ENCODE assay signal across 9 cellular contexts in the genomic region with DNA sequence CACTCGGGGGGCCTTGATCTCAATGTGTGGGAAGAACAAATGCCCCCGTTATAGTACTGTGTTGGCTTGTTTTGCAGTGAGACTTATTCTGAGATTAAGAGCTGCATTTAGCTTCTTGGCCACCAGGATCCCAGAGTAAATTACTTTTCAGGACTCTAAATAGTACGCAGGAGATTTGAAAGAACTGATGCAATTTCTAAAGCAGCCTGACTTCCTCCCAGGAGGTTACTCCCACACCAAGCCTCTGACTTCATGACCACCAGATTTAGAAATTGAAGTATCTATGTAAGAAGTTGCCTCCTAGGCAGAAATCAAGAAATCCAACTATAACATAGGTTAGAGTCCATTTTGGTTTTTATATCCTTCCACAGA.
A peak's percentile ranks its signal among the peaks of the same experiment; 100 is the strongest.
DNase-seq lines count a peak whose midpoint lies in the region; ATAC-seq and TF ChIP-seq lines count a peak whose summit lies in the region.
"Had no signal": no experiment of that assay in that cellular context is flagged by ENCODE, and none has a peak within 500 bp of the region (broad histone marks: within the 10 kb centered on the region; RNA-seq: fewer than 3 reads in every experiment).

No MANE protein-coding gene starts in this region.

- intact Hi-C loops in activated CD8-positive, alpha-beta T cell treated with anti-CD3 and anti-CD28 coated beads for 36 hours (cut with micrococcal nuclease) = no loop called here

- CTCF ChIA-PET in T-cell (lab: Charles Lee) = no interaction called here
- CTCF ChIA-PET in activated CD8-positive, alpha-beta T cell treated with anti-CD3 and anti-CD28 coated beads for 36 hours (lab: Charles Lee) = no interaction called here

- peaks cover 13% of the 10 kb centered on the region for H3K4me1 Mint-ChIP-seq in neural progenitor cell
- H3K4me1 Mint-ChIP-seq in T-cell = peaks cover 0 to 6% (median 0%) of the 10 kb centered on the region in 3 donors
- H3K4me1 Mint-ChIP-seq in activated CD8-positive, alpha-beta T cell treated with anti-CD3 and anti-CD28 coated beads for 36 hours (ENCODE audit: low read depth) = no peaks in the 10 kb centered on the region

- H3K27me3 ChIP-seq in neural progenitor cell = no peaks in the 10 kb centered on the region

- no peaks in the 10 kb centered on the region for H3K9me3 Mint-ChIP-seq in neural progenitor cell
- peaks cover 0 to 5% (median 0%) of the 10 kb centered on the region in 3 donors for H3K9me3 Mint-ChIP-seq in T-cell
- H3K9me3 Mint-ChIP-seq in activated CD8-positive, alpha-beta T cell treated with anti-CD3 and anti-CD28 coated beads for 36 hours = no peaks in the 10 kb centered on the region

- no peak overlapping the region for H3K4me2 ChIP-seq in neural progenitor cell

- H3K27ac Mint-ChIP-seq in neural progenitor cell (no peak overlapping the region), T-cell (no peak overlapping the region)
- H3K27ac Mint-ChIP-seq in activated CD8-positive, alpha-beta T cell treated with anti-CD3 and anti-CD28 coated beads for 36 hours = no peak overlapping the region

- POLR2A ChIA-PET in T-cell (lab: Charles Lee) = no interaction called here
- POLR2A ChIA-PET in activated CD8-positive, alpha-beta T cell treated with anti-CD3 and anti-CD28 coated beads for 36 hours (lab: Charles Lee) = no interaction called here

- H3K4me3 ChIP-seq in cardiac fibroblast (replicated peaks in 1 of 2; ENCODE audit: low read depth in 2 of 2, low read length in 2 of 2) = no peak overlapping the region
- H3K4me3 ChIP-seq in neural progenitor cell = no peak overlapping the region

- no peaks in the 10 kb centered on the region for H3K36me3 ChIP-seq in neural progenitor cell

- DNase-seq in GF-D8 (lab: John Stamatoyannopoulos, UW) (peak; percentile 81), KG1 (lab: John Stamatoyannopoulos, UW) (peak; percentile 34), cardiac fibroblast (ENCODE audit: low read depth in 2 of 2) (peak; percentile 93 to 94), neural progenitor cell (ENCODE audit: low spot score) (no peak), T-cell (no peak), HT-29 (ENCODE audit: low spot score) (no peak)
- no peak for DNase-seq in activated effector memory CD4-positive, alpha-beta T cell treated with anti-CD3 and anti-CD28 coated beads, Interleukin-2, amount 50 U/mL, for 16 hours
- DNase-seq in activated CD8-positive, alpha-beta T cell treated with anti-CD3 and anti-CD28 coated beads for 36 hours = no peak
- DNase-seq: NCI-H510A treated with DMSO at 0.1 percent for 48 hours had no signal

- no peaks in the 10 kb centered on the region for H3K27me3 Mint-ChIP-seq in neural progenitor cell (ENCODE audit: insufficient read depth, low read depth)
- no peaks in the 10 kb centered on the region for H3K27me3 Mint-ChIP-seq in T-cell
- no peaks in the 10 kb centered on the region for H3K27me3 Mint-ChIP-seq in activated CD8-positive, alpha-beta T cell treated with anti-CD3 and anti-CD28 coated beads for 36 hours

- H2AFZ ChIP-seq in neural progenitor cell (replicated peaks) = no peak overlapping the region

- H3F3A ChIP-seq in neural progenitor cell (ENCODE audit: low read depth) = no peaks in the 10 kb centered on the region

- H3K4me1 ChIP-seq in neural progenitor cell = peaks cover 18% of the 10 kb centered on the region

- H3K27ac ChIP-seq in neural progenitor cell = no peak overlapping the region

- peaks cover 15% of the 10 kb centered on the region for H3K36me3 Mint-ChIP-seq in neural progenitor cell
- peaks cover 29% of the 10 kb centered on the region for H3K36me3 Mint-ChIP-seq in T-cell
- H3K36me3 Mint-ChIP-seq in activated CD8-positive, alpha-beta T cell treated with anti-CD3 and anti-CD28 coated beads for 36 hours (ENCODE audit: low read depth) = peaks cover 9% of the 10 kb centered on the region

- H4K20me1 ChIP-seq in neural progenitor cell (ENCODE audit: low read depth) = no peaks in the 10 kb centered on the region

- H3K4me3 Mint-ChIP-seq in neural progenitor cell = no peak overlapping the region
- H3K4me3 Mint-ChIP-seq in T-cell = no peak overlapping the region
- no peak overlapping the region for H3K4me3 Mint-ChIP-seq in activated CD8-positive, alpha-beta T cell treated with anti-CD3 and anti-CD28 coated beads for 36 hours

- no peaks in the 10 kb centered on the region for H3K79me2 ChIP-seq in neural progenitor cell (ENCODE audit: low read depth)

- TF ChIP-seq CTCF in cardiac fibroblast (IDR thresholded peaks at IDR 0.05; ENCODE audit: low read depth, low read length) (peak; percentile 44), neural progenitor cell (IDR thresholded peaks at IDR 0.05) (peak; percentile 23)
- no peak for TF ChIP-seq CTCF in activated CD8-positive, alpha-beta T cell treated with anti-CD3 and anti-CD28 coated beads for 36 hours (IDR thresholded peaks at IDR 0.05)

- no peaks in the 10 kb centered on the region for H3K9me3 ChIP-seq in neural progenitor cell (ENCODE audit: low read depth)

- no peak for ATAC-seq in T-cell (replicated peaks in 1 of 4)
- ATAC-seq in activated CD8-positive, alpha-beta T cell treated with anti-CD3 and anti-CD28 coated beads for 36 hours = no peak

- H3K9ac ChIP-seq in neural progenitor cell = no peak overlapping the region

Comparison
In these comparisons a context has a peak if more than half of its experiments do, and no peak if none do; other contexts are left out.
1. DNase-seq: peak in GF-D8 (single experiment), KG1 (single experiment) and cardiac fibroblast (2 of 2); none in neural progenitor cell (single experiment), T-cell (0 of 34), activated effector memory CD4-positive, alpha-beta T cell treated with anti-CD3 and anti-CD28 coated beads, Interleukin-2, amount 50 U/mL, for 16 hours (single experiment), HT-29 (single experiment) and activated CD8-positive, alpha-beta T cell treated with anti-CD3 and anti-CD28 coated beads for 36 hours (single experiment).